ENCODE assay signal across 12 cellular contexts in genomic region chr4:2060578-2061207, GRCh38. TPM values are rescaled to one million over a fixed set of nuclear protein-coding genes. Genes with fewer than 3 reads are reported as not detected.
DNase-seq lines count a peak whose midpoint lies in the region; ATAC-seq and TF ChIP-seq lines count a peak whose summit lies in the region.
"Had no signal": no experiment of that assay in that cellular context is flagged by ENCODE, and none has a peak within 500 bp of the region (broad histone marks: within the 10 kb centered on the region; RNA-seq: fewer than 3 reads in every experiment).

No MANE protein-coding gene starts in this region.

- POLR2A ChIA-PET in SK-N-SH (lab: Yijun Ruan, JAX): interaction anchor here (1.1 kb wide), 1 partner anchor 13 kb away, joined by 3 read pairs; no protein-coding TSS in a partner anchor

- H3K4me1 ChIP-seq in SK-N-SH (ENCODE audit: control insufficient read depth in 1 of 2, insufficient read depth in 2 of 2, low read depth in 1 of 2, low read length in 1 of 2) (peaks cover 0 to 22% of the 10 kb centered on the region in 2 experiments; a peak in 1 of 4 replicates), subcutaneous abdominal adipose tissue (ENCODE audit: control insufficient read depth in 5 of 5, insufficient read depth in 5 of 5, low read length in 5 of 5) (peaks cover 0 to 52% (median 42%) of the 10 kb centered on the region in 5 donors)
- H3K4me1 ChIP-seq: prostate gland had no signal

- H3K4me2 ChIP-seq in SK-N-SH: no peak overlapping the region

- H3K27ac Mint-ChIP-seq in stimulated activated effector memory CD8-positive, alpha-beta T cell treated with anti-CD3 and anti-CD28 coated beads, Interleukin-12 subunit alpha, Interleukin-12 subunit beta, amount 100 ng/mL, for 72 hours: no peak overlapping the region

- no peak overlapping the region; a peak in 1 of 4 replicates for H3K27ac ChIP-seq in SK-N-SH (ENCODE audit: low read depth in 2 of 2, low read length in 1 of 2)
- peak overlapping the region; percentile 47 for H3K27ac ChIP-seq in cingulate gyrus (ENCODE audit: low read depth, low read length)
- H3K27ac ChIP-seq in subcutaneous abdominal adipose tissue (ENCODE audit: low read depth, low read length): peak overlapping the region; percentile 57
- H3K27ac ChIP-seq: prostate gland, thyroid gland had no signal

- DNase-seq in SK-N-SH (peak; percentile 56), left lobe of liver (ENCODE audit: low spot score) (no peak), RPMI8226 (no peak)
- no peak for DNase-seq in stimulated activated effector memory CD8-positive, alpha-beta T cell treated with anti-CD3 and anti-CD28 coated beads, Interleukin-12 subunit alpha, Interleukin-12 subunit beta, amount 100 ng/mL, for 72 hours (ENCODE audit: low spot score in 2 of 2)
- DNase-seq: DMS79, thyroid gland had no signal

- H3K9ac ChIP-seq in SK-N-SH: no peak overlapping the region
- H3K9ac ChIP-seq in subcutaneous abdominal adipose tissue (ENCODE audit: low read length in 5 of 5): peak overlapping the region in 2 of 5 donors; percentile 24 to 56

- no peaks in the 10 kb centered on the region for H3K9me3 Mint-ChIP-seq in stimulated activated effector memory CD8-positive, alpha-beta T cell treated with anti-CD3 and anti-CD28 coated beads, Interleukin-12 subunit alpha, Interleukin-12 subunit beta, amount 100 ng/mL, for 72 hours

- peak overlapping the region in 1 of 2 experiments; percentile 52; a peak in 1 of 4 replicates for H3K4me3 ChIP-seq in SK-N-SH (ENCODE audit: low read depth in 2 of 2, low read length in 1 of 2)
- peak overlapping the region in 4 of 5 donors; percentile 47 to 66 (median 55) for H3K4me3 ChIP-seq in subcutaneous abdominal adipose tissue (ENCODE audit: low read depth in 1 of 5, low read length in 5 of 5)
- H3K4me3 ChIP-seq: lung, thyroid gland had no signal

- H3K36me3 Mint-ChIP-seq in stimulated activated effector memory CD8-positive, alpha-beta T cell treated with anti-CD3 and anti-CD28 coated beads, Interleukin-12 subunit alpha, Interleukin-12 subunit beta, amount 100 ng/mL, for 72 hours: no peaks in the 10 kb centered on the region

- no peaks in the 10 kb centered on the region for H3K9me3 ChIP-seq in SK-N-SH
- H3K9me3 ChIP-seq in subcutaneous abdominal adipose tissue (ENCODE audit: control insufficient read depth in 5 of 5, low read length in 5 of 5): no peaks in the 10 kb centered on the region
- H3K9me3 ChIP-seq: prostate gland, thyroid gland had no signal

- H3K9me2 ChIP-seq in SK-N-SH: no peaks in the 10 kb centered on the region

- CTCF ChIA-PET in SK-N-SH (lab: Yijun Ruan, JAX): interaction anchor here (2.0 kb wide), 1 partner anchor 159 kb away, joined by 5 read pairs; no protein-coding TSS in a partner anchor

- H4K20me1 ChIP-seq in SK-N-SH (ENCODE audit: insufficient read depth): no peaks in the 10 kb centered on the region

- H3K36me3 ChIP-seq in SK-N-SH (replicated peaks in 1 of 2; ENCODE audit: control insufficient read depth in 1 of 2, insufficient read depth in 2 of 2, low read length in 1 of 2) (no peaks in the 10 kb centered on the region), subcutaneous abdominal adipose tissue (ENCODE audit: control insufficient read depth in 5 of 5, insufficient read depth in 5 of 5, low read length in 5 of 5) (peaks cover 0 to 3% (median 0%) of the 10 kb centered on the region in 5 donors)
- H3K36me3 ChIP-seq: prostate gland, thyroid gland had no signal

- H3K27me3 ChIP-seq in SK-N-SH (ENCODE audit: insufficient read depth): peaks cover 17% of the 10 kb centered on the region
- H3K27me3 ChIP-seq in subcutaneous abdominal adipose tissue (ENCODE audit: control insufficient read depth in 5 of 5, insufficient read depth in 4 of 5, low read length in 5 of 5): peaks cover 0 to 23% (median 3%) of the 10 kb centered on the region in 5 donors
- H3K27me3 ChIP-seq: thyroid gland had no signal

- 97% methylated on average over 30 of the region's 58 CpGs for WGBS in SK-N-SH (ENCODE audit: low lambda C conversion rate)

- no peaks in the 10 kb centered on the region for H3K79me2 ChIP-seq in SK-N-SH (ENCODE audit: insufficient read depth)

- no peak for ATAC-seq in SK-N-SH treated with all-trans-retinoic acid at 6 μM for 48 hours
- ATAC-seq in left lobe of liver: peak; percentile 48
- ATAC-seq in HG02973 (IDR thresholded peaks at IDR 0.05; ENCODE audit: unreplicated experiment): no peak
- no peak for ATAC-seq in stimulated activated effector memory CD8-positive, alpha-beta T cell treated with anti-CD3 and anti-CD28 coated beads, Interleukin-12 subunit alpha, Interleukin-12 subunit beta, amount 100 ng/mL, for 72 hours

- no peak overlapping the region for H3K4me3 Mint-ChIP-seq in stimulated activated effector memory CD8-positive, alpha-beta T cell treated with anti-CD3 and anti-CD28 coated beads, Interleukin-12 subunit alpha, Interleukin-12 subunit beta, amount 100 ng/mL, for 72 hours

- no peak overlapping the region for H2AFZ ChIP-seq in SK-N-SH (ENCODE audit: low read depth)

- no peak for TF ChIP-seq EP300 in SK-N-SH (IDR thresholded peaks at IDR 0.05; ENCODE audit: borderline replicate concordance in 1 of 2, low read depth in 1 of 2, low read length in 1 of 2)

- TF ChIP-seq RAD21 in SK-N-SH (IDR thresholded peaks at IDR 0.05; ENCODE audit: low read length): no peak

- no peaks in the 10 kb centered on the region for H3F3A ChIP-seq in SK-N-SH (replicated peaks; ENCODE audit: insufficient read depth)

- no peaks in the 10 kb centered on the region for H3K4me1 Mint-ChIP-seq in stimulated activated effector memory CD8-positive, alpha-beta T cell treated with anti-CD3 and anti-CD28 coated beads, Interleukin-12 subunit alpha, Interleukin-12 subunit beta, amount 100 ng/mL, for 72 hours

- no peak for TF ChIP-seq CTCF in SK-N-SH (IDR thresholded peaks at IDR 0.05)

TF ChIP-seq in SK-N-SH, 30 proteins besides CTCF, POLR2A, EP300 and RAD21 (continues in another document):
- no peak for TF ChIP-seq FOXM1 (IDR thresholded peaks at IDR 0.05; ENCODE audit: low read depth)
- TF ChIP-seq SIN3A (IDR thresholded peaks at IDR 0.05; ENCODE audit: borderline replicate concordance, low read depth, low read length): no peak
- no peak for TF ChIP-seq PBX3 (IDR thresholded peaks at IDR 0.05)
- no peak for TF ChIP-seq FOSL2 (IDR thresholded peaks at IDR 0.05; ENCODE audit: borderline replicate concordance, low read depth)
- TF ChIP-seq USF2 (IDR thresholded peaks at IDR 0.05; ENCODE audit: borderline replicate concordance, low read depth, low read length): no peak

TF ChIP-seq in SK-N-SH treated with all-trans-retinoic acid at 6 μM for 48 hours, 23 proteins besides CTCF, POLR2A, EP300 and RAD21:
- TF ChIP-seq ZFP3 (CRISPR knock-in tag; IDR thresholded peaks at IDR 0.05): no peak

RNA-seq across cellular contexts. Expression of gene NAT8L, which starts 1.6 kb away (rescaled TPM):
- polyA plus RNA-seq in SK-N-SH (2012; rRNA removed): 0.43 and 0.86 TPM in 2 replicates
- polyA plus RNA-seq in SK-N-SH (2012; cell fraction: cytosol; rRNA removed): 0.41 and 0.88 TPM in 2 replicates
- polyA plus RNA-seq in SK-N-SH (2012; cell fraction: nucleus; rRNA removed): 1.7 and 2.8 TPM in 2 replicates
- 0.05 TPM for total RNA-seq in left lobe of liver

RNA-seq across cellular contexts. Expression of gene NELFA, which starts 51.9 kb away (rescaled TPM):
- polyA plus RNA-seq in SK-N-SH (2012; rRNA removed): 17.3 and 26.8 TPM in 2 replicates
- polyA plus RNA-seq in SK-N-SH (2012; cell fraction: cytosol; rRNA removed): 12.3 and 17.5 TPM in 2 replicates
- 46.8 and 63.7 TPM in 2 replicates for polyA plus RNA-seq in SK-N-SH (2012; cell fraction: nucleus; rRNA removed)
- 11.2 TPM for total RNA-seq in left lobe of liver

Comparison
In these comparisons a context has a peak if more than half of its experiments do, and no peak if none do; other contexts are left out.
1. H3K27ac ChIP-seq: peak in cingulate gyrus (single experiment) and subcutaneous abdominal adipose tissue (single experiment); none in SK-N-SH (0 of 2).